In genomic region chr22:44755956-44756361, GRCh38 we compare ENCODE assay signal across 19 cellular contexts. TPM values are rescaled to one million over a fixed set of nuclear protein-coding genes. Genes with fewer than 3 reads are reported as not detected.
DNase-seq lines count a peak whose midpoint lies in the region; ATAC-seq and TF ChIP-seq lines count a peak whose summit lies in the region.
"Had no signal": no experiment of that assay in that cellular context is flagged by ENCODE, and none has a peak within 500 bp of the region (broad histone marks: within the 10 kb centered on the region; RNA-seq: fewer than 3 reads in every experiment).

No MANE protein-coding gene starts in this region.

- H3K4me1 Mint-ChIP-seq in endodermal cell (peaks cover 25% of the 10 kb centered on the region), type B pancreatic cell (ENCODE audit: unreplicated experiment) (peaks cover 35% of the 10 kb centered on the region)
- H3K4me1 Mint-ChIP-seq: neural crest cell had no signal

- ATAC-seq in lung (ENCODE audit: insufficient read depth, low FRiP score): no peak
- ATAC-seq: Panc1, sciatic nerve had no signal

- peak overlapping the region; percentile 10 for H3K4me3 Mint-ChIP-seq in endodermal cell
- peak overlapping the region; percentile 82 for H3K4me3 Mint-ChIP-seq in type B pancreatic cell
- H3K4me3 Mint-ChIP-seq: activated B cell treated with CpG ODN at 0.5 μM for 24 hours, neural crest cell had no signal

- H3K27ac Mint-ChIP-seq in endodermal cell (peak overlapping the region; percentile 4), type B pancreatic cell (peak overlapping the region; percentile 97)
- H3K27ac Mint-ChIP-seq: activated B cell treated with CpG ODN at 0.5 μM for 24 hours had no signal

- H3K9ac ChIP-seq in HUES64 (ENCODE audit: low read depth, low read length) (no peak overlapping the region), endodermal cell (ENCODE audit: extremely low read depth, low read length, poor library complexity, severe bottlenecking) (no peak overlapping the region)
- H3K9ac ChIP-seq: BLaER1 treated with 17β-estradiol and CSF1 and Interleukin-3, amounts not matched to agents 10 nM and 100 nM had no signal

- no peaks in the 10 kb centered on the region for H3K9me3 Mint-ChIP-seq in endodermal cell
- H3K9me3 Mint-ChIP-seq in type B pancreatic cell: no peaks in the 10 kb centered on the region
- H3K9me3 Mint-ChIP-seq: activated B cell treated with CpG ODN at 0.5 μM for 24 hours, neural crest cell had no signal

- WGBS in HUES64: 65% methylated on average over 9 of the region's 9 CpGs
- WGBS in endodermal cell (ENCODE audit: insufficient coverage in 1 of 2, insufficient read length in 1 of 2), 2 experiments: 78 to 79% methylated on average over 7 to 9 of the region's 9 CpGs
- 39% methylated on average over 9 of the region's 9 CpGs for WGBS in lung, 2 donors

- H3K4me3 ChIP-seq in HUES64 (ENCODE audit: low read length): peak overlapping the region; percentile 34
- no peak overlapping the region for H3K4me3 ChIP-seq in endodermal cell (ENCODE audit: low read length)
- H3K4me3 ChIP-seq in lung: no peak overlapping the region
- H3K4me3 ChIP-seq: BLaER1 treated with 17β-estradiol and CSF1 and Interleukin-3, amounts not matched to agents 10 nM and 100 nM had no signal

- H3K9me3 ChIP-seq in HUES64 (ENCODE audit: insufficient read depth, low read depth, low read length) (no peaks in the 10 kb centered on the region), endodermal cell (ENCODE audit: control insufficient read depth, low read length) (no peaks in the 10 kb centered on the region), lung (ENCODE audit: control insufficient read depth in 2 of 2, insufficient read depth in 1 of 2, low read length in 1 of 2) (peaks cover 0 to 5% of the 10 kb centered on the region in 2 donors)

- H3K27me3 Mint-ChIP-seq in endodermal cell (ENCODE audit: insufficient read depth) (no peaks in the 10 kb centered on the region), type B pancreatic cell (peaks cover 11% of the 10 kb centered on the region)

- H3K36me3 ChIP-seq in HUES64 (ENCODE audit: insufficient read depth, low read length): no peaks in the 10 kb centered on the region
- no peaks in the 10 kb centered on the region for H3K36me3 ChIP-seq in endodermal cell (ENCODE audit: control insufficient read depth, insufficient read depth, low read length)
- no peaks in the 10 kb centered on the region for H3K36me3 ChIP-seq in lung (ENCODE audit: control insufficient read depth in 2 of 2, insufficient read depth in 2 of 2, low read length in 2 of 2)
- H3K36me3 ChIP-seq: BLaER1 treated with 17β-estradiol and CSF1 and Interleukin-3, amounts not matched to agents 10 nM and 100 nM had no signal

- H3K27me3 ChIP-seq in HUES64 (ENCODE audit: insufficient read depth, low read length) (peaks cover 20% of the 10 kb centered on the region), endodermal cell (ENCODE audit: control insufficient read depth, insufficient read depth, low read length, poor library complexity, severe bottlenecking) (peaks cover 13% of the 10 kb centered on the region), lung (ENCODE audit: control insufficient read depth, insufficient read depth) (no peaks in the 10 kb centered on the region)

- DNase-seq in endodermal cell (peak; percentile 77), lung (ENCODE audit: low spot score) (peak; percentile 47), type B pancreatic cell (ENCODE audit: extremely low spot score, unreplicated experiment) (no peak), NCI-H1436 treated with DMSO at 0.1 percent for 48 hours (lab: John Stamatoyannopoulos, UW) (no peak), MV-4-11 (lab: John Stamatoyannopoulos, UW) (no peak), NCI-H1092 (lab: John Stamatoyannopoulos, UW) (no peak)
- DNase-seq: activated B cell treated with CpG ODN at 0.5 μM for 24 hours; activated effector memory CD4-positive, alpha-beta T cell treated with Interleukin-2 at 50 U/mL for 16 hours; anterior cingulate cortex; cortex of kidney; NCI-H1694 treated with DMSO at 0.1 percent for 48 hours; NCI-H524; stimulated activated CD4-positive, alpha-beta T cell treated with anti-CD3 and anti-CD28 coated beads, Interleukin-4, amount 100 ng/mL, for 24 hours had no signal

- TF ChIP-seq CTCF in endodermal cell (conservative IDR thresholded peaks at IDR 0.05) (no peak), lung (IDR thresholded peaks at IDR 0.05; ENCODE audit: control extremely low read depth, extremely low read depth) (no peak), type B pancreatic cell (conservative IDR thresholded peaks at IDR 0.05) (no peak)

- H3K36me3 Mint-ChIP-seq in endodermal cell (ENCODE audit: low read depth): peaks cover 13% of the 10 kb centered on the region
- H3K36me3 Mint-ChIP-seq in type B pancreatic cell: no peaks in the 10 kb centered on the region

- peak overlapping the region; percentile 18; the same call in 1 of the 2 replicates for H3K27ac ChIP-seq in HUES64 (ENCODE audit: low read depth, low read length)
- no peak overlapping the region for H3K27ac ChIP-seq in endodermal cell (ENCODE audit: low read depth, low read length)
- H3K27ac ChIP-seq in lung (ENCODE audit: low read depth in 1 of 2, low read length in 1 of 2): peak overlapping the region in 1 of 2 donors; percentile 70
- H3K27ac ChIP-seq: BLaER1 treated with 17β-estradiol and CSF1 and Interleukin-3, amounts not matched to agents 10 nM and 100 nM had no signal

- H3K4me1 ChIP-seq in HUES64 (ENCODE audit: insufficient read depth, low read length) (peaks cover 22% of the 10 kb centered on the region), endodermal cell (ENCODE audit: control insufficient read depth, insufficient read depth, low read length) (peaks cover 5% of the 10 kb centered on the region), lung (ENCODE audit: control insufficient read depth in 2 of 2, insufficient read depth in 2 of 2, low read length in 2 of 2) (no peaks in the 10 kb centered on the region)
- H3K4me1 ChIP-seq: BLaER1 treated with 17β-estradiol and CSF1 and Interleukin-3, amounts not matched to agents 10 nM and 100 nM had no signal

RNA-seq across cellular contexts. Expression of gene ARHGAP8, which starts 3.6 kb away (rescaled TPM):
- polyA plus RNA-seq in HUES64 (2013, experiment 1 of 2): 17.4 TPM
- 20.2 TPM for polyA plus RNA-seq in HUES64 (2013, experiment 2 of 2)
- total RNA-seq in endodermal cell (10 to 100 TPM; 45.2 to 51.3 TPM), lung (10 to 100 TPM; 12.1 to 20.9 TPM), type B pancreatic cell (ENCODE audit: low replicate concordance) (18.0 and 40.3 TPM in 2 replicates)
- polyA plus RNA-seq in endodermal cell (2013, experiment 1 of 2): 9.3 TPM
- 4.3 TPM for polyA plus RNA-seq in endodermal cell (2013, experiment 2 of 2)
- polyA plus RNA-seq in lung: 10 to 100 TPM in 1 of 2 donors, 1 to 10 TPM in 1; 6.8 to 21.6 TPM
- total RNA-seq: LHCN-M2 had no signal

RNA-seq across cellular contexts. Expression of gene PRR5, which starts 54.0 kb away (rescaled TPM):
- polyA plus RNA-seq in HUES64 (2013, experiment 1 of 2): 8.8 TPM
- polyA plus RNA-seq in HUES64 (2013, experiment 2 of 2): 7.9 TPM
- 10 to 100 TPM; 32.0 to 37.2 TPM for total RNA-seq in endodermal cell
- 13.0 TPM for polyA plus RNA-seq in endodermal cell (2013, experiment 1 of 2)
- 12.3 TPM for polyA plus RNA-seq in endodermal cell (2013, experiment 2 of 2)
- 10 to 100 TPM; 11.8 to 17.3 TPM for total RNA-seq in lung
- 10 to 100 TPM in 1 of 2 donors, 1 to 10 TPM in 1; 9.1 to 10.4 TPM for polyA plus RNA-seq in lung
- total RNA-seq in type B pancreatic cell (ENCODE audit: low replicate concordance): 21.2 and 30.8 TPM in 2 replicates

Comparison
In these comparisons a context has a peak if more than half of its experiments do, and no peak if none do; other contexts are left out.
1. DNase-seq: peak in endodermal cell (single experiment) and lung (single experiment); none in type B pancreatic cell (single experiment), NCI-H1436 treated with DMSO at 0.1 percent for 48 hours (single experiment), MV-4-11 (single experiment) and NCI-H1092 (single experiment).